25 cellular contexts compared by ENCODE assay signal in the genomic region with DNA sequence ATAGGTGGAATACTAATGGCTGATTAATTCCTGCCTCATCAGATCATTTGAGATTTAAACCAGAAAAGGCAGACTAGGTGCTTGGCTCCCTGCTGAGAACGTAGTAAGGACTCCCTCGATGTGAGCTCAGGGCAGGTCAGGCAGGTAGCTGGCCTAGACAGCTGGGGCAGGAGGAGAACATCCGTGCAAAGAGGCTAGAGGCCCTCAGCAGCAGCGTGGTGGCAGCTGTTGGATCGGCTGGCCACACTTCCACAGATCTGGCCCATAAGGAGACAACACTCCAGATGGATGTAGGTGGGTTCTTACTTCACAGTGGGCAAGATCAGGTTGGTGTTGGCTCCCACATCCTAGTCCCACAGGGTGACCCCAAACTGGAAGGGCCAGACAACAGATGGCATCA. TPM values are rescaled to one million over a fixed set of nuclear protein-coding genes. Genes with fewer than 3 reads are reported as not detected.
"Had no signal": no experiment of that assay in that cellular context is flagged by ENCODE, and none has a peak within 500 bp of the region (broad histone marks: within the 10 kb centered on the region; RNA-seq: fewer than 3 reads in every experiment).

No MANE protein-coding gene starts in this region.

- H3K27me3 ChIP-seq: colonic mucosa, gastrocnemius medialis, hepatocyte, right lobe of liver, thyroid gland had no signal

- DNase-seq: colonic mucosa; effector CD8-positive, alpha-beta T cell; endodermal cell; foreskin fibroblast; heart left ventricle; kidney; mucosa of descending colon; naive B cell; right lobe of liver; stimulated activated CD4-positive, alpha-beta T cell treated with anti-CD3 and anti-CD28 coated beads, Interleukin-2, amount 100 ng/mL, for 24 hours; stimulated activated CD4-positive, alpha-beta T cell treated with anti-CD3 and anti-CD28 coated beads, Interleukin-4, amount 100 ng/mL, for 24 hours; stimulated activated naive CD4-positive, alpha-beta T cell treated with Interleukin-2 at 50 U/mL for 16 hours; stomach; thyroid gland; trophoblast cell had no signal

- H3K36me3 ChIP-seq: colonic mucosa, gastrocnemius medialis, heart left ventricle, right lobe of liver, stomach, thyroid gland had no signal

- H3K9me3 ChIP-seq: colonic mucosa, gastrocnemius medialis, heart left ventricle, mucosa of descending colon, right lobe of liver, stomach, thyroid gland had no signal

- H3K27ac ChIP-seq: colonic mucosa, epithelial cell of prostate, heart left ventricle, hepatocyte, parathyroid adenoma, right lobe of liver, stomach had no signal

- H3K4me3 ChIP-seq: colonic mucosa, gastrocnemius medialis, heart left ventricle, hepatocyte, lung, mucosa of descending colon, right lobe of liver, smooth muscle cell, stomach, thyroid gland had no signal

- H3K4me1 ChIP-seq: colonic mucosa, right lobe of liver had no signal

- FAIRE-seq: kidney had no signal

- ATAC-seq: esophagus mucosa; gastrocnemius medialis; heart left ventricle; left lobe of liver; mucosa of descending colon; right lobe of liver; stimulated activated effector memory CD8-positive, alpha-beta T cell treated with anti-CD3 and anti-CD28 coated beads, Interleukin-12 subunit alpha, Interleukin-12 subunit beta, amount 100 ng/mL, for 72 hours had no signal

RNA-seq across cellular contexts. Expression of gene EYA2, which starts 38.5 kb away (rescaled TPM):
- total RNA-seq: glomerular endothelial cell had no signal
